In genomic region chr4:153159016-153159415, GRCh38 we compare ENCODE assay signal across 13 cellular contexts. TPM values are rescaled to one million over a fixed set of nuclear protein-coding genes. Genes with fewer than 3 reads are reported as not detected.
DNase-seq lines count a peak whose midpoint lies in the region; ATAC-seq and TF ChIP-seq lines count a peak whose summit lies in the region.
"Had no signal": no experiment of that assay in that cellular context is flagged by ENCODE, and none has a peak within 500 bp of the region (broad histone marks: within the 10 kb centered on the region; RNA-seq: fewer than 3 reads in every experiment).

No MANE protein-coding gene starts in this region.

- no peaks in the 10 kb centered on the region for H3K9me3 ChIP-seq in Panc1 (ENCODE audit: control insufficient read depth, insufficient read depth, low read depth, low read length)
- no peaks in the 10 kb centered on the region for H3K9me3 ChIP-seq in hepatocyte (ENCODE audit: low read depth)
- H3K9me3 ChIP-seq: left lung, testis had no signal

- intact Hi-C loops in CD14-positive monocyte (cut with micrococcal nuclease) (loop anchor here in 1 of 2 donors (10.0 kb wide), 1 partner anchor 186 kb away; the partner anchor contains the start of gene MND1), Panc1 (cut with micrococcal nuclease; ENCODE audit: unreplicated experiment) (no loop called here)

- peaks cover 11% of the 10 kb centered on the region for H3K4me1 Mint-ChIP-seq in CD14-positive monocyte

- POLR2A ChIA-PET in Panc1 (lab: Charles Lee): no interaction called here

- no peak overlapping the region for H3K27ac ChIP-seq in Panc1 (ENCODE audit: low read length)
- peak overlapping the region; percentile 48 for H3K27ac ChIP-seq in hepatocyte
- H3K27ac ChIP-seq: left lung, neural progenitor cell, testis had no signal

- DNase-seq in CD14-positive monocyte (ENCODE audit: low spot score): no peak
- DNase-seq in Panc1 (ENCODE audit: low read depth, low spot score): no peak
- no peak for DNase-seq in hepatocyte (ENCODE audit: low spot score)
- DNase-seq in medulla oblongata (ENCODE audit: extremely low spot score): no peak
- no peak for DNase-seq in NCI-H128 (lab: John Stamatoyannopoulos, UW; ENCODE audit: unreplicated experiment)
- DNase-seq: left lung, NCI-H1436, NCI-H524 treated with DMSO at 0.1 percent for 48 hours, testis had no signal

- no peak overlapping the region for H3K27ac Mint-ChIP-seq in CD14-positive monocyte

- ATAC-seq in GM18861 (IDR thresholded peaks at IDR 0.05; ENCODE audit: unreplicated experiment): peak; percentile 43
- no peak for ATAC-seq in Panc1
- ATAC-seq in GM19467 (IDR thresholded peaks at IDR 0.05; ENCODE audit: unreplicated experiment): no peak
- no peak for ATAC-seq in GM21390 (IDR thresholded peaks at IDR 0.05; ENCODE audit: unreplicated experiment)
- ATAC-seq: left lung had no signal

- 69% methylated on average over 4 of the region's 4 CpGs for WGBS in hepatocyte (ENCODE audit: low lambda C conversion rate, missing lambda C conversion rate)

- in situ Hi-C loops in Panc1 (cut with HindIII; ENCODE audit: low pct_unique_long_range_greater_than_20kb, low sequenced_read_pairs): no loop called here

- no peaks in the 10 kb centered on the region for H3K36me3 ChIP-seq in Panc1 (ENCODE audit: control insufficient read depth, insufficient read depth, low read length)
- no peaks in the 10 kb centered on the region for H3K36me3 ChIP-seq in hepatocyte (replicated peaks; ENCODE audit: insufficient read depth, low read depth)
- H3K36me3 ChIP-seq: left lung, neural progenitor cell had no signal

- H3K27me3 ChIP-seq in Panc1 (ENCODE audit: control insufficient read depth, insufficient read depth, low read length): no peaks in the 10 kb centered on the region
- H3K27me3 ChIP-seq in hepatocyte: no peaks in the 10 kb centered on the region
- H3K27me3 ChIP-seq: testis had no signal

- peaks cover 11 to 15% (median 15%) of the 10 kb centered on the region in 3 donors for H3K27me3 Mint-ChIP-seq in CD14-positive monocyte (ENCODE audit: low read depth in 3 of 3)

- H4K20me1 ChIP-seq in hepatocyte (ENCODE audit: insufficient read depth, poor library complexity, severe bottlenecking): no peaks in the 10 kb centered on the region

- no peak overlapping the region for H3K4me3 Mint-ChIP-seq in CD14-positive monocyte
- H3K4me3 Mint-ChIP-seq: neural progenitor cell had no signal

- H3K4me2 ChIP-seq in hepatocyte: peak overlapping the region; percentile 31
- H3K4me2 ChIP-seq: neural progenitor cell had no signal

- CTCF ChIA-PET in Panc1 (lab: Charles Lee): no interaction called here

- H3K4me3 ChIP-seq in Panc1 (ENCODE audit: low read depth in 2 of 2, low read length in 2 of 2) (no peak overlapping the region), hepatocyte (no peak overlapping the region)
- H3K4me3 ChIP-seq: left lung, neural progenitor cell, testis had no signal

- TF ChIP-seq CTCF in CD14-positive monocyte (IDR thresholded peaks at IDR 0.05) (peak; percentile 22), Panc1 (IDR thresholded peaks at IDR 0.05) (peak; percentile 10; the same call in 1 of the 2 replicates), hepatocyte (IDR thresholded peaks at IDR 0.05; ENCODE audit: poor library complexity) (no peak)

- peaks cover 3% of the 10 kb centered on the region for H3K4me1 ChIP-seq in Panc1 (ENCODE audit: control insufficient read depth, insufficient read depth, low read length)
- peaks cover 5% of the 10 kb centered on the region for H3K4me1 ChIP-seq in hepatocyte (ENCODE audit: insufficient read depth)

- no peaks in the 10 kb centered on the region for H3K36me3 Mint-ChIP-seq in CD14-positive monocyte

- H3K9me3 Mint-ChIP-seq in CD14-positive monocyte: peaks cover 0 to 1% (median 0%) of the 10 kb centered on the region in 7 donors

- no peak overlapping the region for H2AFZ ChIP-seq in hepatocyte
- H2AFZ ChIP-seq: neural progenitor cell had no signal

- H3K79me2 ChIP-seq in hepatocyte: no peaks in the 10 kb centered on the region

- BruUV-seq in Panc1 (replicated peaks; lab: Mats Ljungman, UMichigan): no TSS peak

- H3K9me2 ChIP-seq in hepatocyte (replicated peaks; ENCODE audit: insufficient read depth): no peaks in the 10 kb centered on the region

RNA-seq across cellular contexts. Expression of gene TRIM2, which starts 45.2 kb away (rescaled TPM):
- under 1 TPM; 0.50 to 0.96 TPM for polyA plus RNA-seq in CD14-positive monocyte
- total RNA-seq in Panc1 (2021; ENCODE audit: unreplicated experiment): 18.9 TPM
- 16.9 TPM for polyA plus RNA-seq in Panc1 (2012; ENCODE audit: insufficient read length)
- total RNA-seq in hepatocyte: 82.1 and 84.1 TPM in 2 replicates
- polyA plus RNA-seq in hepatocyte: 24.4 and 32.0 TPM in 2 replicates
